In genomic region chr19:38079926-38080380, GRCh38 we compare ENCODE assay signal across 9 cellular contexts.
DNase-seq lines count a peak whose midpoint lies in the region; ATAC-seq and TF ChIP-seq lines count a peak whose summit lies in the region.
"Had no signal": no experiment of that assay in that cellular context is flagged by ENCODE, and none has a peak within 500 bp of the region (broad histone marks: within the 10 kb centered on the region; RNA-seq: fewer than 3 reads in every experiment).

No MANE protein-coding gene starts in this region.

- TF ChIP-seq CTCF in osteocyte (IDR thresholded peaks at IDR 0.05), result no peak

- peak overlapping the region; percentile 73 for H3K27ac Mint-ChIP-seq in osteocyte (ENCODE audit: unreplicated experiment)

- no peak overlapping the region for H3K27ac ChIP-seq in aorta (ENCODE audit: low read depth in 1 of 2, low read length in 2 of 2)

- peaks cover 6% of the 10 kb centered on the region for H3K36me3 Mint-ChIP-seq in osteocyte (ENCODE audit: unreplicated experiment)

- peak; percentile 71 for ATAC-seq in HG02610 (IDR thresholded peaks at IDR 0.05; ENCODE audit: unreplicated experiment)
- no peak for ATAC-seq in aorta (ENCODE audit: low FRiP score)

- peak; percentile 45 for DNase-seq in NCI-H2227 treated with DMSO at 0.1 percent for 48 hours (lab: John Stamatoyannopoulos, UW)
- no peak for DNase-seq in NCI-H2227 (lab: John Stamatoyannopoulos, UW; ENCODE audit: unreplicated experiment)
- DNase-seq in NCI-H2196 treated with DMSO at 0.1 percent for 48 hours (lab: John Stamatoyannopoulos, UW; ENCODE audit: unreplicated experiment), result peak; percentile 72
- peak; percentile 22 for DNase-seq in cerebellar cortex (ENCODE audit: low spot score)
- no peak for DNase-seq in osteocyte (ENCODE audit: extremely low spot score, unreplicated experiment)
- DNase-seq in mesenteric fat pad (ENCODE audit: low spot score), result no peak
- DNase-seq in aorta, result no peak
- DNase-seq: DND-41 had no signal

- H3K27me3 ChIP-seq in aorta (ENCODE audit: control insufficient read depth in 1 of 2, insufficient read depth in 2 of 2, low read length in 1 of 2), result no peaks in the 10 kb centered on the region

- peaks cover 0 to 2% of the 10 kb centered on the region in 2 donors for H3K36me3 ChIP-seq in aorta (ENCODE audit: control insufficient read depth in 1 of 2, insufficient read depth in 2 of 2, low read length in 1 of 2)

- no peaks in the 10 kb centered on the region for H3K9me3 ChIP-seq in aorta (ENCODE audit: control insufficient read depth, low read length)

- H3K4me3 Mint-ChIP-seq in osteocyte (ENCODE audit: unreplicated experiment), result no peak overlapping the region

- 54 to 75% methylated on average over 1 of the region's 1 CpG for WGBS in aorta, 2 donors

- H3K4me1 Mint-ChIP-seq in osteocyte (ENCODE audit: unreplicated experiment), result peaks cover 14% of the 10 kb centered on the region

- no peaks in the 10 kb centered on the region for H3K27me3 Mint-ChIP-seq in osteocyte (ENCODE audit: unreplicated experiment)

- H3K4me3 ChIP-seq in aorta (ENCODE audit: low read length in 2 of 2), result no peak overlapping the region

- no peaks in the 10 kb centered on the region for H3K9me3 Mint-ChIP-seq in osteocyte (ENCODE audit: unreplicated experiment)

- no peaks in the 10 kb centered on the region for H3K4me1 ChIP-seq in aorta (ENCODE audit: control insufficient read depth in 1 of 2, insufficient read depth in 2 of 2, low read length in 2 of 2)

- intact Hi-C loops in aorta (cut with DNase I), result no loop called here

Comparison
In these comparisons a context has a peak if more than half of its experiments do, and no peak if none do; other contexts are left out.
1. DNase-seq: peak in NCI-H2227 treated with DMSO at 0.1 percent for 48 hours (single experiment), NCI-H2196 treated with DMSO at 0.1 percent for 48 hours (single experiment) and cerebellar cortex (single experiment); none in NCI-H2227 (single experiment), osteocyte (single experiment), mesenteric fat pad (single experiment) and aorta (0 of 2).